In genomic region chr1:156707027-156707426, GRCh38 we compare ENCODE assay signal across 11 cellular contexts. TPM values are rescaled to one million over a fixed set of nuclear protein-coding genes. Genes with fewer than 3 reads are reported as not detected.
DNase-seq lines count a peak whose midpoint lies in the region; TF ChIP-seq lines count a peak whose summit lies in the region.
"Had no signal": no experiment of that assay in that cellular context is flagged by ENCODE, and none has a peak within 500 bp of the region (broad histone marks: within the 10 kb centered on the region; RNA-seq: fewer than 3 reads in every experiment).

No MANE protein-coding gene starts in this region.

- H3K36me3 ChIP-seq in SJCRH30 (no peaks in the 10 kb centered on the region), skeletal muscle tissue (ENCODE audit: control insufficient read depth in 3 of 3, insufficient read depth in 3 of 3, low read length in 3 of 3) (no peaks in the 10 kb centered on the region)

- H3K9ac ChIP-seq in skeletal muscle tissue (ENCODE audit: low read depth in 1 of 3, low read length in 3 of 3): peak overlapping the region in 2 of 3 donors; percentile 25 to 32

- peak overlapping the region; percentile 89 for H3K4me3 Mint-ChIP-seq in activated CD4-positive, alpha-beta T cell treated with anti-CD3 and anti-CD28 coated beads, Interleukin-2, amount 10 ng/mL, durations not matched to agents 24 days and 14 days
- peak overlapping the region; percentile 79 for H3K4me3 Mint-ChIP-seq in glutamatergic neuron (ENCODE audit: unreplicated experiment)

- intact Hi-C loops in activated CD4-positive, alpha-beta T cell treated with anti-CD3 and anti-CD28 coated beads, Interleukin-2, amount 10 ng/mL, durations not matched to agents 24 days and 14 days (cut with micrococcal nuclease): loop anchor here (2.0 kb wide), 1 partner anchor 18 kb away; no protein-coding TSS in a partner anchor

- no peak for TF ChIP-seq CTCF in glutamatergic neuron (IDR thresholded peaks at IDR 0.05; ENCODE audit: partially characterized antibody, unreplicated experiment)

- H3K4me1 Mint-ChIP-seq in activated CD4-positive, alpha-beta T cell treated with anti-CD3 and anti-CD28 coated beads, Interleukin-2, amount 10 ng/mL, durations not matched to agents 24 days and 14 days: peaks cover 20% of the 10 kb centered on the region
- peaks cover 20% of the 10 kb centered on the region for H3K4me1 Mint-ChIP-seq in glutamatergic neuron (ENCODE audit: low read depth, unreplicated experiment)

- H3K27ac ChIP-seq in SJCRH30 (no peak overlapping the region), skeletal muscle tissue (ENCODE audit: low read depth, low read length) (peak overlapping the region; percentile 40)

- H3K9me3 ChIP-seq in SJCRH30 (replicated peaks): no peaks in the 10 kb centered on the region
- no peaks in the 10 kb centered on the region for H3K9me3 ChIP-seq in skeletal muscle tissue (ENCODE audit: control insufficient read depth in 3 of 3, low read length in 3 of 3)
- H3K9me3 ChIP-seq: testis had no signal

- H3K4me3 ChIP-seq in SJCRH30 (peak overlapping the region; percentile 52), skeletal muscle tissue (ENCODE audit: low read length in 3 of 3) (no peak overlapping the region)

- no peaks in the 10 kb centered on the region for H3K9me3 Mint-ChIP-seq in activated CD4-positive, alpha-beta T cell treated with anti-CD3 and anti-CD28 coated beads, Interleukin-2, amount 10 ng/mL, durations not matched to agents 24 days and 14 days
- H3K9me3 Mint-ChIP-seq in glutamatergic neuron (ENCODE audit: unreplicated experiment): no peaks in the 10 kb centered on the region

- H3K4me1 ChIP-seq in SJCRH30 (peaks cover 25% of the 10 kb centered on the region), skeletal muscle tissue (ENCODE audit: control insufficient read depth in 3 of 3, insufficient read depth in 3 of 3, low read length in 3 of 3) (peaks cover 36 to 43% (median 39%) of the 10 kb centered on the region in 3 donors)

- H3K36me3 Mint-ChIP-seq in activated CD4-positive, alpha-beta T cell treated with anti-CD3 and anti-CD28 coated beads, Interleukin-2, amount 10 ng/mL, durations not matched to agents 24 days and 14 days (ENCODE audit: low read depth): no peaks in the 10 kb centered on the region
- no peaks in the 10 kb centered on the region for H3K36me3 Mint-ChIP-seq in glutamatergic neuron (ENCODE audit: unreplicated experiment)

- H3K27me3 ChIP-seq in SJCRH30 (peaks cover 18% of the 10 kb centered on the region), skeletal muscle tissue (ENCODE audit: control insufficient read depth in 3 of 3, insufficient read depth in 3 of 3, low read length in 3 of 3) (peaks cover 21 to 38% (median 26%) of the 10 kb centered on the region in 3 donors)
- H3K27me3 ChIP-seq: testis had no signal

- H3K27me3 Mint-ChIP-seq in activated CD4-positive, alpha-beta T cell treated with anti-CD3 and anti-CD28 coated beads, Interleukin-2, amount 10 ng/mL, durations not matched to agents 24 days and 14 days: peaks cover 39% of the 10 kb centered on the region
- H3K27me3 Mint-ChIP-seq in glutamatergic neuron (ENCODE audit: unreplicated experiment): peaks cover 15% of the 10 kb centered on the region

- no peak for DNase-seq in activated CD4-positive, alpha-beta T cell treated with anti-CD3 and anti-CD28 coated beads, Interleukin-2, amount 10 ng/mL, durations not matched to agents 24 days and 14 days
- DNase-seq in activated CD4-positive, alpha-beta T cell treated with anti-CD3 and anti-CD28 coated beads for 4 hours: no peak
- DNase-seq in SJCRH30 (peak in 1 of 2 experiments; percentile 34), glutamatergic neuron (no peak), OCI-M2 (lab: John Stamatoyannopoulos, UW; ENCODE audit: unreplicated experiment) (no peak), amygdala (lab: John Stamatoyannopoulos, UW) (no peak), NCI-H446 (lab: John Stamatoyannopoulos, UW) (no peak)
- DNase-seq: ACHN, small intestine had no signal

- no peak overlapping the region for H3K27ac Mint-ChIP-seq in activated CD4-positive, alpha-beta T cell treated with anti-CD3 and anti-CD28 coated beads, Interleukin-2, amount 10 ng/mL, durations not matched to agents 24 days and 14 days
- H3K27ac Mint-ChIP-seq in glutamatergic neuron (ENCODE audit: unreplicated experiment): peak overlapping the region; percentile 65

RNA-seq across cellular contexts. Expression of gene CRABP2, which starts 1.6 kb away (rescaled TPM):
- 0.62 and 1.4 TPM in 2 replicates for total RNA-seq in activated CD4-positive, alpha-beta T cell treated with anti-CD3 and anti-CD28 coated beads, Interleukin-2, amount 10 ng/mL, durations not matched to agents 24 days and 14 days
- total RNA-seq in SJCRH30 (2014; rRNA removed; shearing (Covaris generic)): 0.43 and 0.85 TPM in 2 replicates
- 2.4 TPM for total RNA-seq in glutamatergic neuron (ENCODE audit: unreplicated experiment)
- total RNA-seq in skeletal muscle tissue: 57.4 TPM

RNA-seq across cellular contexts. Expression of gene METTL25B, which starts 21.2 kb away (rescaled TPM):
- 35.9 and 40.5 TPM in 2 replicates for total RNA-seq in activated CD4-positive, alpha-beta T cell treated with anti-CD3 and anti-CD28 coated beads, Interleukin-2, amount 10 ng/mL, durations not matched to agents 24 days and 14 days
- total RNA-seq in SJCRH30 (2014; rRNA removed; shearing (Covaris generic)): 8.6 and 9.9 TPM in 2 replicates
- 27.1 TPM for total RNA-seq in glutamatergic neuron (ENCODE audit: unreplicated experiment)
- total RNA-seq in skeletal muscle tissue: 4.2 TPM

RNA-seq across cellular contexts. Expression of gene ISG20L2, which starts 21.5 kb away (rescaled TPM):
- total RNA-seq in activated CD4-positive, alpha-beta T cell treated with anti-CD3 and anti-CD28 coated beads, Interleukin-2, amount 10 ng/mL, durations not matched to agents 24 days and 14 days: 75.4 and 83.1 TPM in 2 replicates
- total RNA-seq in SJCRH30 (2014; rRNA removed; shearing (Covaris generic)): 29.1 and 33.7 TPM in 2 replicates
- total RNA-seq in glutamatergic neuron (ENCODE audit: unreplicated experiment) (32.6 TPM), skeletal muscle tissue (5.2 TPM)

RNA-seq across cellular contexts. Expression of gene NES, which starts 29.8 kb away (rescaled TPM):
- total RNA-seq in activated CD4-positive, alpha-beta T cell treated with anti-CD3 and anti-CD28 coated beads, Interleukin-2, amount 10 ng/mL, durations not matched to agents 24 days and 14 days: 0.05 TPM in 2 replicates
- 356 and 359 TPM in 2 replicates for total RNA-seq in SJCRH30 (2014; rRNA removed; shearing (Covaris generic))
- total RNA-seq in glutamatergic neuron (ENCODE audit: unreplicated experiment): 375 TPM
- total RNA-seq in skeletal muscle tissue: 494 TPM

RNA-seq across cellular contexts. Expression of gene MRPL24, which starts 33.9 kb away (rescaled TPM):
- 134 and 135 TPM in 2 replicates for total RNA-seq in activated CD4-positive, alpha-beta T cell treated with anti-CD3 and anti-CD28 coated beads, Interleukin-2, amount 10 ng/mL, durations not matched to agents 24 days and 14 days
- 53.4 and 61.3 TPM in 2 replicates for total RNA-seq in SJCRH30 (2014; rRNA removed; shearing (Covaris generic))
- total RNA-seq in glutamatergic neuron (ENCODE audit: unreplicated experiment) (25.1 TPM), skeletal muscle tissue (36.5 TPM)

Comparison
In these comparisons a context has a peak if more than half of its experiments do, and no peak if none do; other contexts are left out.
1. RNA of gene CRABP2, which starts 1.6 kb away (total RNA-seq): 57.4 TPM in skeletal muscle tissue (single experiment); 2.4 TPM in glutamatergic neuron (single experiment), 0.62 to 1.4 TPM in activated CD4-positive, alpha-beta T cell treated with anti-CD3 and anti-CD28 coated beads, Interleukin-2, amount 10 ng/mL, durations not matched to agents 24 days and 14 days and 0.43 to 0.85 TPM in SJCRH30; every median in the first group is over 10 times any median in the second.